In genomic region chr10:121324678-121325213, GRCh38 we compare ENCODE assay signal across 1 cellular context.
A peak's percentile ranks its signal among the peaks of the same experiment; 100 is the strongest.
TF ChIP-seq lines count a peak whose summit lies in the region.

No MANE protein-coding gene starts in this region.

TF ChIP-seq in Ishikawa, 13 proteins besides CTCF, POLR2A, EP300 and RAD21:
- TF ChIP-seq REST (IDR thresholded peaks at IDR 0.05; ENCODE audit: low read depth) (no peak), FOXM1 (IDR thresholded peaks at IDR 0.05; ENCODE audit: borderline replicate concordance, low read depth) (peak; percentile 69; the same call in 1 of the 2 replicates), CEBPB (IDR thresholded peaks at IDR 0.05) (peak; percentile 69; the same call in 1 of the 2 replicates), YY1 (IDR thresholded peaks at IDR 0.05; ENCODE audit: low read depth) (no peak), ZBTB7A (IDR thresholded peaks at IDR 0.05; ENCODE audit: low read depth) (peak; percentile 73; the same call in 1 of the 2 replicates), NFIC (IDR thresholded peaks at IDR 0.05) (peak; percentile 82), TCF12 (IDR thresholded peaks at IDR 0.05; ENCODE audit: low read depth) (peak; percentile 92; the same call in 1 of the 2 replicates), TEAD4 (IDR thresholded peaks at IDR 0.05) (peak; percentile 90; the same call in 1 of the 2 replicates), MAX (IDR thresholded peaks at IDR 0.05) (peak; percentile 77)
